20 cellular contexts compared by ENCODE assay signal in genomic region chr2:213231966-213232365, GRCh38.
"Had no signal": no experiment of that assay in that cellular context is flagged by ENCODE, and none has a peak within 500 bp of the region (broad histone marks: within the 10 kb centered on the region; RNA-seq: fewer than 3 reads in every experiment).

No MANE protein-coding gene starts in this region.

- H3K4me1 ChIP-seq: esophagus muscularis mucosa, left ventricle myocardium inferior, sigmoid colon, vagina had no signal

- H3K27me3 ChIP-seq: sigmoid colon, vagina had no signal

- H3K27ac ChIP-seq: coronary artery, esophagus muscularis mucosa, left ventricle myocardium inferior, sigmoid colon, vagina, VCaP had no signal

- H3K36me3 ChIP-seq: esophagus muscularis mucosa, left ventricle myocardium inferior, sigmoid colon, vagina had no signal

- H3K4me3 ChIP-seq: coronary artery, esophagus muscularis mucosa, left ventricle myocardium inferior, sigmoid colon, smooth muscle cell, vagina had no signal

- DNase-seq: activated CD4-positive, alpha-beta T cell treated with anti-CD3 and anti-CD28 coated beads, Interleukin-2, amount 50 U/mL, for 4 hours; activated CD8-positive, alpha-beta memory T cell treated with anti-CD3 and anti-CD28 coated beads, Interleukin-2, amount 50 U/mL, for 48 hours; activated naive CD4-positive, alpha-beta T cell treated with Interleukin-2 at 50 U/mL for 16 hours; activated naive CD8-positive, alpha-beta T cell treated with anti-CD3 and anti-CD28 coated beads for 36 hours; activated T-cell treated with anti-CD3 and anti-CD28 coated beads, Interleukin-2, amount 50 U/mL, for 4 hours; amniotic stem cell; cerebellar nuclear complex; hippocampal formation; left ventricle myocardium inferior; naive thymus-derived CD8-positive, alpha-beta T cell; retina; sigmoid colon; stimulated activated CD4-positive, alpha-beta T cell treated with anti-CD3 and anti-CD28 coated beads, Interleukin-2, amount 100 ng/mL, for 48 hours; stimulated activated CD8-positive, alpha-beta memory T cell treated with anti-CD3 and anti-CD28 coated beads, Interleukin-4, amount 100 ng/mL, for 48 hours; stimulated activated naive B cell treated with anti-CD40 and anti-IgM and Interleukin-4, amounts not matched to agents 10 μg/mL and 1 μg/mL and 100 μg/mL, for 72 hours had no signal

- H3K4me2 ChIP-seq: smooth muscle cell had no signal

- H3K9me3 ChIP-seq: esophagus muscularis mucosa, left ventricle myocardium inferior, sigmoid colon, vagina had no signal
